2 cellular contexts compared by ENCODE assay signal in genomic region chr5:78404682-78405293, GRCh38.
TF ChIP-seq lines count a peak whose summit lies in the region.

No MANE protein-coding gene starts in this region.

TF ChIP-seq in liver, 16 proteins besides CTCF, POLR2A, EP300 and RAD21:
- no peak for TF ChIP-seq FOXA1 (IDR thresholded peaks at IDR 0.05)
- peak; percentile 10 to 33 for TF ChIP-seq HNF4A (conservative IDR thresholded peaks at IDR 0.05)

TF ChIP-seq in HepG2, 621 proteins besides CTCF, POLR2A, EP300 and RAD21:
- TF ChIP-seq ZSCAN31 (CRISPR knock-in tag; IDR thresholded peaks at IDR 0.05; ENCODE audit: low read depth) (no peak), NFKBIZ (CRISPR knock-in tag; IDR thresholded peaks at IDR 0.05) (no peak), JDP2 (CRISPR knock-in tag; IDR thresholded peaks at IDR 0.05; ENCODE audit: borderline replicate concordance) (no peak), ZNF512B (CRISPR knock-in tag; IDR thresholded peaks at IDR 0.05; ENCODE audit: borderline replicate concordance) (no peak), ATF7-NPFF (CRISPR knock-in tag; IDR thresholded peaks at IDR 0.05; ENCODE audit: low read depth) (no peak), DNMT3B (CRISPR knock-in tag; conservative IDR thresholded peaks at IDR 0.05) (no peak)
